Comparison of ENCODE assay signal across 1 cellular context in genomic region chr4:168610911-168611530, GRCh38.
TF ChIP-seq lines count a peak whose summit lies in the region.

No MANE protein-coding gene starts in this region.

TF ChIP-seq in SK-N-SH treated with all-trans-retinoic acid at 6 μM for 48 hours, 23 proteins besides CTCF, POLR2A, EP300 and RAD21 (continued from another document):
- TF ChIP-seq CREB5 (CRISPR knock-in tag; IDR thresholded peaks at IDR 0.05; ENCODE audit: low read depth): no peak
- TF ChIP-seq ZC3H10 (CRISPR knock-in tag; IDR thresholded peaks at IDR 0.05): no peak
- TF ChIP-seq BACH2 (CRISPR knock-in tag; IDR thresholded peaks at IDR 0.05; ENCODE audit: borderline replicate concordance): no peak
- TF ChIP-seq SNAI2 (CRISPR knock-in tag; IDR thresholded peaks at IDR 0.05): no peak
- no peak for TF ChIP-seq TCF4 (CRISPR knock-in tag; IDR thresholded peaks at IDR 0.05; ENCODE audit: borderline replicate concordance)
- TF ChIP-seq CSDC2 (CRISPR knock-in tag; IDR thresholded peaks at IDR 0.05): no peak
- TF ChIP-seq OSR1 (CRISPR knock-in tag; IDR thresholded peaks at IDR 0.05): no peak
- no peak for TF ChIP-seq CSRNP3 (CRISPR knock-in tag; IDR thresholded peaks at IDR 0.05)
- no peak for TF ChIP-seq ZNF70 (CRISPR knock-in tag; IDR thresholded peaks at IDR 0.05)
TF ChIP-seq in SK-N-SH treated with all-trans-retinoic acid at 6 μM for 48 hours: peak in this region for 0.
